30 cellular contexts compared by ENCODE assay signal in genomic region chr14:48735607-48736006, GRCh38.
"Had no signal": no experiment of that assay in that cellular context is flagged by ENCODE, and none has a peak within 500 bp of the region (broad histone marks: within the 10 kb centered on the region; RNA-seq: fewer than 3 reads in every experiment).

No MANE protein-coding gene starts in this region.

- ATAC-seq: activated CD4-positive, alpha-beta T cell treated with anti-CD3 and anti-CD28 coated beads for 36 hours; activated CD4-positive, CD25-positive, alpha-beta regulatory T cell treated with anti-CD3 and anti-CD28 coated beads, Interleukin-2, amount 50 U/mL, for 24 hours; activated CD8-positive, alpha-beta T cell treated with anti-CD3 and anti-CD28 coated beads, Interleukin-2, amount 10 ng/mL, durations not matched to agents 7 days and 5 days; body of pancreas; K562; Panc1; WTC11 had no signal

- H3K9me3 ChIP-seq: SJSA1, SK-N-SH had no signal

- H3K4me1 ChIP-seq: body of pancreas, breast epithelium, SJSA1 had no signal

- DNase-seq: activated CD4-positive, alpha-beta T cell treated with anti-CD3 and anti-CD28 coated beads for 36 hours; activated CD4-positive, alpha-beta T cell treated with anti-CD3 and anti-CD28 coated beads, Interleukin-2, amount 10 ng/mL, durations not matched to agents 7 days and 5 days; activated CD4-positive, alpha-beta T cell treated with anti-CD3 and anti-CD28 coated beads, Interleukin-2, amount 50 U/mL, for 48 hours; activated CD8-positive, alpha-beta T cell treated with anti-CD3 and anti-CD28 coated beads, Interleukin-2, amount 10 ng/mL, durations not matched to agents 7 days and 5 days; activated gamma-delta T cell; activated naive CD4-positive, alpha-beta T cell treated with Interleukin-2 at 50 U/mL for 16 hours; activated naive CD8-positive, alpha-beta T cell treated with anti-CD3 and anti-CD28 coated beads, Interleukin-2, amount 10 ng/mL, durations not matched to agents 7 days and 5 days; activated T-cell treated with anti-CD3 and anti-CD28 coated beads, Interleukin-2, amount 50 U/mL, for 24 hours; body of pancreas; central memory CD4-positive, alpha-beta T cell; Karpas-422; NCI-H1092 treated with DMSO at 0.1 percent for 48 hours; NCI-H1417; NCI-H146; NCI-H187; NCI-H2029 treated with DMSO at 0.1 percent for 48 hours; NCI-H2107; NCI-H2171; NCI-H510A; NCI-H526; NCI-H748 treated with DMSO at 0.1 percent for 48 hours; NK-92 treated with Interleukin-12 subunit alpha and Interleukin-12 subunit beta, amount 100 ng/mL, for 24 hours; SHP77 treated with DMSO at 0.1 percent for 48 hours; SK-N-SH had no signal

- H3K36me3 ChIP-seq: breast epithelium, SJSA1 had no signal

- H3K4me3 ChIP-seq: body of pancreas, breast epithelium, K562, SJSA1 had no signal

- H3K27ac ChIP-seq: body of pancreas, breast epithelium, SJSA1 had no signal

- H3K27me3 ChIP-seq: body of pancreas, breast epithelium, SJSA1 had no signal
